11 cellular contexts compared by ENCODE assay signal in the genomic region with DNA sequence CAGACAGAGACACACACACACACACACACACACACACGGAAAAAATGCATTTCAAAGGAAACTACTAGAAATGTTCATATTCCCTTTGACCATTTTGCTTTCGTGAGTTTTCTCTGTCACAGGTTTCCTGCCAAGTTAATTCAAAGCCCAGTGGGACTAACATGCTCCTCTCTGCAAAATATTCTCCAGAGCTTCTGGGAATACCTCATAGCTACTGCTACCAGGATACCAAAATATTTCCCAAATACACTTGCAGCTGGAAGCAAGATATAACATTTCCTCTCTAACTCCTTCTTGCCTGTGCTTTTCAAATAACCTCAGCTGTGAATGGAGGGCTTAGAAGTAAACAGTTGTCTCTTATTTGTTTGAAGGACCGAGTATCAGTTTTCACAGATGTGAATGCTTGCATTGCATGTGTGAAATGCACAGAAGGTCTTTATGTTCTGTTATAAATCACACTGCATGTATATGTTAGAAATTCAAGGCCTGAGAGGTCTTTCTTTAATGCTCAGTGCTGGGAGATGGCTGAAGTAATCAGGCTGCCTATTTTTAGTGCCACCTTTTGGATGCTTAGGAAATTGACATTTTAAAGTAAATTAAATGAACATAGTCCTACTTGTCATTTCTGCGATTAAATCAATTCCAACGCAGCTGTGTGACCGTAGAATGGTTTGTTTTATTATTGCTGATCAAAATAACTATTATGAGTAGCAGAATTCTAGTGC. TPM values are rescaled to one million over a fixed set of nuclear protein-coding genes. Genes with fewer than 3 reads are reported as not detected.
DNase-seq lines count a peak whose midpoint lies in the region; ATAC-seq, FAIRE-seq and TF ChIP-seq lines count a peak whose summit lies in the region.
"Had no signal": no experiment of that assay in that cellular context is flagged by ENCODE, and none has a peak within 500 bp of the region (broad histone marks: within the 10 kb centered on the region; RNA-seq: fewer than 3 reads in every experiment).

No MANE protein-coding gene starts in this region.

- in situ Hi-C loops in GM12878 (cut with MboI), result no loop called here

- RAD21 ChIA-PET in GM12878 (lab: Charles Lee; ENCODE audit: unreplicated experiment), result no interaction called here

- H3K27me3 ChIP-seq in GM12878 (replicated peaks in 1 of 2; ENCODE audit: control insufficient read depth in 2 of 2, insufficient read depth in 2 of 2, low read length in 1 of 2) (no peaks in the 10 kb centered on the region), liver (ENCODE audit: control insufficient read depth in 4 of 4, insufficient read depth in 4 of 4, low read length in 3 of 4) (no peaks in the 10 kb centered on the region), ascending aorta (no peaks in the 10 kb centered on the region)

- SMC1A ChIA-PET in GM12878 (lab: Charles Lee; ENCODE audit: uncharacterized antibody, unreplicated experiment), result interaction anchor here (1.1 to 1.3 kb wide), 3 partner anchors 35 to 120 kb away, joined by 4 to 5 read pairs (median 4); no protein-coding TSS in a partner anchor

- FAIRE-seq in GM12878 (lab: Jason Lieb, UNC) (no peak), GM19239 (lab: Jason Lieb, UNC) (no peak)

- CTCF ChIA-PET in GM12878 (lab: Yijun Ruan, JAX), result interaction anchor here (0.7 to 2.0 kb wide), 4 partner anchors 89 to 157 kb away, joined by 3 to 12 read pairs (median 4); a partner anchor contains a TSS

- no peak for TF ChIP-seq EP300 in GM12878 (IDR thresholded peaks at IDR 0.05; ENCODE audit: borderline replicate concordance in 1 of 2, control insufficient read depth in 1 of 2, low read depth in 2 of 2, low read length in 2 of 2)

- peaks cover 64% of the 10 kb centered on the region for H3K36me3 Mint-ChIP-seq in effector memory CD8-positive, alpha-beta T cell (ENCODE audit: insufficient read depth)

- H3K27ac ChIP-seq in GM12878 (ENCODE audit: control insufficient read depth, insufficient read depth) (no peak overlapping the region), liver (ENCODE audit: low read depth in 1 of 2, low read length in 2 of 2) (no peak overlapping the region), ascending aorta (no peak overlapping the region)
- H3K27ac ChIP-seq: epithelial cell of prostate had no signal

- no peak for ATAC-seq in GM12878
- ATAC-seq in effector memory CD8-positive, alpha-beta T cell (replicated peaks), result no peak

- H3K9ac ChIP-seq in GM12878 (ENCODE audit: control insufficient read depth, insufficient read depth, low read length) (no peak overlapping the region), liver (ENCODE audit: low read depth in 1 of 2, low read length in 2 of 2) (no peak overlapping the region)

- no peak overlapping the region for H2AFZ ChIP-seq in GM12878 (ENCODE audit: control insufficient read depth, low read depth, low read length)

- DNase-seq in AG08396 (ENCODE audit: low spot score) (peak; percentile 11), HT-29 (ENCODE audit: low spot score) (peak; percentile 35), GM12878 (ENCODE audit: low read depth, low spot score) (no peak), ascending aorta (ENCODE audit: low spot score in 2 of 2) (no peak), SKM-1 treated with dmso at 0.1 percent for 144 hours (lab: John Stamatoyannopoulos, UW; ENCODE audit: unreplicated experiment) (no peak), GM19239 (ENCODE audit: insufficient read length, low spot score) (no peak)
- no peak for DNase-seq in effector memory CD8-positive, alpha-beta T cell
- DNase-seq: activated CD8-positive, alpha-beta memory T cell treated with anti-CD3 and anti-CD28 coated beads, Interleukin-2, amount 50 U/mL, for 4 hours; DMS79 had no signal

- no peaks in the 10 kb centered on the region for H3K79me2 ChIP-seq in GM12878 (ENCODE audit: control insufficient read depth, insufficient read depth, low read length)

- WGBS in GM12878 (ENCODE audit: insufficient coverage, insufficient replicate concordance, low lambda C conversion rate, missing lambda C conversion rate), result 96% methylated on average over 6 of the region's 6 CpGs
- 82% methylated on average over 6 of the region's 6 CpGs for WGBS in liver

- H4K20me1 ChIP-seq in GM12878 (ENCODE audit: control insufficient read depth, insufficient read depth), result no peaks in the 10 kb centered on the region

- TF ChIP-seq CTCF in GM12878 (IDR thresholded peaks at IDR 0.05 in 2 of 3, conservative IDR thresholded peaks at IDR 0.05 in 1 of 3; ENCODE audit: control insufficient read depth in 2 of 3, extremely low read depth in 1 of 3, insufficient read depth in 1 of 3, low read depth in 3 of 3, low read length in 3 of 3) (peak in 2 of 3 experiments; percentile 11 to 46; a peak in 3 of 6 replicates), liver (IDR thresholded peaks at IDR 0.05; ENCODE audit: low read depth, low read length, missing input control) (no peak), ascending aorta (IDR thresholded peaks at IDR 0.05) (no peak)

- H3K9me3 Mint-ChIP-seq in effector memory CD8-positive, alpha-beta T cell, result peaks cover 0 to 5% of the 10 kb centered on the region in 2 donors

- H3K4me1 ChIP-seq in GM12878 (ENCODE audit: control insufficient read depth, insufficient read depth, low read length) (no peaks in the 10 kb centered on the region), liver (ENCODE audit: control insufficient read depth in 4 of 4, insufficient read depth in 4 of 4, low read length in 3 of 4) (no peaks in the 10 kb centered on the region), ascending aorta (no peaks in the 10 kb centered on the region)

- H3K9me3 ChIP-seq in GM12878 (replicated peaks; ENCODE audit: control insufficient read depth, insufficient read depth, low read length) (peaks cover 7% of the 10 kb centered on the region; the same call in 2 of the 3 replicates), liver (ENCODE audit: control insufficient read depth in 4 of 4, low read length in 3 of 4) (peaks cover 5 to 10% (median 8%) of the 10 kb centered on the region in 4 donors), ascending aorta (peaks cover 10 to 13% of the 10 kb centered on the region in 2 donors)

- POLR2A ChIA-PET in GM12878 (lab: Charles Lee), result no interaction called here

- H3K4me3 ChIP-seq in GM12878, result no peak overlapping the region
- H3K4me3 ChIP-seq in liver (ENCODE audit: low read depth in 1 of 3, low read length in 3 of 3), result no peak overlapping the region
- no peak overlapping the region for H3K4me3 ChIP-seq in ascending aorta

- no peak overlapping the region for H3K4me3 Mint-ChIP-seq in effector memory CD8-positive, alpha-beta T cell

- no TSS peak for BruUV-seq in GM12878 (replicated peaks; lab: Mats Ljungman, UMichigan)

- H3K27ac Mint-ChIP-seq in effector memory CD8-positive, alpha-beta T cell, result no peak overlapping the region

- intact Hi-C loops in GM12878 (cut with micrococcal nuclease; ENCODE audit: unreplicated experiment), result loop anchor here (1.0 kb wide), 1 partner anchor 116 kb away; no protein-coding TSS in a partner anchor
- intact Hi-C loops in ascending aorta (cut with DNase I), result no loop called here

- peak; percentile 31; the same call in 1 of the 2 replicates for TF ChIP-seq RAD21 in GM12878 (IDR thresholded peaks at IDR 0.05; ENCODE audit: insufficient read depth, low read depth, low read length)
- peak; percentile 59 to 61 for TF ChIP-seq RAD21 in liver (IDR thresholded peaks at IDR 0.05)

- H3K4me2 ChIP-seq in GM12878 (ENCODE audit: control insufficient read depth, insufficient read depth), result no peak overlapping the region

- no peaks in the 10 kb centered on the region for H3K4me1 Mint-ChIP-seq in effector memory CD8-positive, alpha-beta T cell (ENCODE audit: low read depth in 2 of 2)

- no peaks in the 10 kb centered on the region for H3K27me3 Mint-ChIP-seq in effector memory CD8-positive, alpha-beta T cell

- no peak for TF ChIP-seq POLR2A in GM12878 (IDR thresholded peaks at IDR 0.05; ENCODE audit: low read depth, low read length)

- H3K36me3 ChIP-seq in GM12878 (ENCODE audit: control insufficient read depth in 2 of 2, insufficient read depth in 2 of 2, low read length in 1 of 2) (peaks cover 16 to 39% of the 10 kb centered on the region in 2 experiments), liver (ENCODE audit: control insufficient read depth in 4 of 4, insufficient read depth in 3 of 4, low read depth in 1 of 4, low read length in 3 of 4) (peaks cover 22 to 59% (median 45%) of the 10 kb centered on the region in 4 donors), ascending aorta (peaks cover 57 to 71% of the 10 kb centered on the region in 2 donors)

RNA-seq across cellular contexts. Expression of a gene that starts 8.7 kb away (rescaled TPM):
- total RNA-seq in HT-29 (2014; rRNA removed; shearing (Covaris generic)), result 0.13 and 0.83 TPM in 2 replicates
- total RNA-seq in GM12878 (2013; cell fraction: nucleolus; rRNA removed), result 0.84 and 1.7 TPM in 2 replicates
- total RNA-seq in GM12878 (2014; rRNA removed) (0.44 TPM in 1 of 2 replicates, not detected in the other), GM12878 (2014; rRNA removed; fragmentation: Illumina TruSeq; extraction: Trizol) (0.31 and 0.37 TPM in 2 replicates), GM12878 (2021) (0.41 TPM in 1 of 2 replicates, not detected in the other), liver (not detected), ascending aorta (not detected)
- polyA plus RNA-seq in GM12878 (2011; ENCODE audit: low read depth), result not detected
- polyA plus RNA-seq in GM12878 (2011; rRNA removed) (0.27 and 0.32 TPM in 2 replicates), GM12878 (2014; fragmentation: Illumina TruSeq; extraction: Trizol) (0.51 TPM in 1 of 2 replicates, not detected in the other), GM12878 (2014; fragmentation: Nextera tagmentation; extraction: Ambion mirVana) (under 1 TPM in 1 of 2 experiments, not detected in 1; 0.11 TPM), GM12878 (2014; rRNA removed) (0.15 and 0.33 TPM in 2 replicates), GM12878 (2016; fragmentation: Nextera tagmentation; extraction: Ambion mirVana) (not detected), liver (not detected)
- polyA plus RNA-seq in GM12878 (2011; cell fraction: cytosol; rRNA removed), result 0.17 and 0.19 TPM in 2 replicates
- 1.0 and 1.2 TPM in 2 replicates for polyA plus RNA-seq in GM12878 (2011; cell fraction: nucleus; rRNA removed)
- 0.25 and 1.2 TPM in 2 replicates for polyA plus RNA-seq in GM12878 (2012)
- polyA minus RNA-seq in GM12878 (2011; rRNA and poly(A)+ RNA removed), result 0.46 TPM in 1 of 2 replicates, not detected in the other
- not detected in 2 replicates for polyA minus RNA-seq in GM12878 (2011; cell fraction: cytosol; rRNA and poly(A)+ RNA removed)
- polyA minus RNA-seq in GM12878 (2011; cell fraction: nucleus; rRNA and poly(A)+ RNA removed), result 0.67 and 0.97 TPM in 2 replicates

RNA-seq across cellular contexts. Expression of a gene that starts 17.2 kb away (rescaled TPM):
- not detected in 2 replicates for total RNA-seq in HT-29 (2014; rRNA removed; shearing (Covaris generic))
- total RNA-seq in GM12878 (2013; cell fraction: nucleolus; rRNA removed), result not detected in 2 replicates
- 1.3 TPM in 1 of 2 replicates, not detected in the other for total RNA-seq in GM12878 (2014; rRNA removed)
- total RNA-seq in GM12878 (2014; rRNA removed; fragmentation: Illumina TruSeq; extraction: Trizol), result 0.22 and 0.28 TPM in 2 replicates
- 0.44 TPM in 1 of 2 replicates, not detected in the other for total RNA-seq in GM12878 (2021)
- polyA plus RNA-seq in GM12878 (2011; ENCODE audit: low read depth), result not detected
- polyA plus RNA-seq in GM12878 (2011; rRNA removed), result 0.27 and 0.38 TPM in 2 replicates
- 0.25 TPM in 1 of 2 replicates, not detected in the other for polyA plus RNA-seq in GM12878 (2011; cell fraction: cytosol; rRNA removed)
- polyA plus RNA-seq in GM12878 (2011; cell fraction: nucleus; rRNA removed), result 0.47 and 0.52 TPM in 2 replicates
- polyA plus RNA-seq in GM12878 (2012), result 0.61 TPM in 1 of 2 replicates, not detected in the other
- 0.38 TPM in 1 of 2 replicates, not detected in the other for polyA plus RNA-seq in GM12878 (2014; fragmentation: Illumina TruSeq; extraction: Trizol)
- polyA plus RNA-seq in GM12878 (2014; fragmentation: Nextera tagmentation; extraction: Ambion mirVana), result under 1 TPM; 0.61 to 0.77 TPM
- polyA plus RNA-seq in GM12878 (2014; rRNA removed), result not detected in 2 replicates
- under 1 TPM; 0.32 to 0.55 TPM for polyA plus RNA-seq in GM12878 (2016; fragmentation: Nextera tagmentation; extraction: Ambion mirVana)
- not detected in 2 replicates for polyA minus RNA-seq in GM12878 (2011; rRNA and poly(A)+ RNA removed)
- polyA minus RNA-seq in GM12878 (2011; cell fraction: cytosol; rRNA and poly(A)+ RNA removed), result not detected in 2 replicates
- polyA minus RNA-seq in GM12878 (2011; cell fraction: nucleus; rRNA and poly(A)+ RNA removed), result not detected in 2 replicates
- total RNA-seq in liver, result not detected
- under 1 TPM in 1 of 2 donors, not detected in 1; 0.38 TPM for polyA plus RNA-seq in liver
- not detected for total RNA-seq in ascending aorta

RNA-seq across cellular contexts. Expression of a gene that starts 47.4 kb away (rescaled TPM):
- 77.0 and 86.0 TPM in 2 replicates for total RNA-seq in HT-29 (2014; rRNA removed; shearing (Covaris generic))
- total RNA-seq in GM12878 (2013; cell fraction: nucleolus; rRNA removed), result 34.7 and 35.4 TPM in 2 replicates
- 71.2 and 73.9 TPM in 2 replicates for total RNA-seq in GM12878 (2014; rRNA removed)
- total RNA-seq in GM12878 (2014; rRNA removed; fragmentation: Illumina TruSeq; extraction: Trizol), result 65.1 and 66.2 TPM in 2 replicates
- total RNA-seq in GM12878 (2021), result 77.0 and 77.7 TPM in 2 replicates
- 28.1 TPM for polyA plus RNA-seq in GM12878 (2011; ENCODE audit: low read depth)
- polyA plus RNA-seq in GM12878 (2011; rRNA removed), result 86.5 and 100 TPM in 2 replicates
- polyA plus RNA-seq in GM12878 (2011; cell fraction: cytosol; rRNA removed), result 73.8 and 90.9 TPM in 2 replicates
- polyA plus RNA-seq in GM12878 (2011; cell fraction: nucleus; rRNA removed), result 56.3 and 61.4 TPM in 2 replicates
- 59.7 and 63.6 TPM in 2 replicates for polyA plus RNA-seq in GM12878 (2012)
- 61.5 and 79.2 TPM in 2 replicates for polyA plus RNA-seq in GM12878 (2014; fragmentation: Illumina TruSeq; extraction: Trizol)
- 100 to 1,000 TPM in 1 of 2 experiments, 10 to 100 TPM in 1; 99.3 to 133 TPM for polyA plus RNA-seq in GM12878 (2014; fragmentation: Nextera tagmentation; extraction: Ambion mirVana)
- 69.1 and 71.4 TPM in 2 replicates for polyA plus RNA-seq in GM12878 (2014; rRNA removed)
- 100 to 1,000 TPM; 124 TPM for polyA plus RNA-seq in GM12878 (2016; fragmentation: Nextera tagmentation; extraction: Ambion mirVana)
- polyA minus RNA-seq in GM12878 (2011; rRNA and poly(A)+ RNA removed), result 37.5 and 54.1 TPM in 2 replicates
- polyA minus RNA-seq in GM12878 (2011; cell fraction: cytosol; rRNA and poly(A)+ RNA removed), result 10.6 and 19.2 TPM in 2 replicates
- polyA minus RNA-seq in GM12878 (2011; cell fraction: nucleus; rRNA and poly(A)+ RNA removed), result 14.1 and 19.7 TPM in 2 replicates
- 10 to 100 TPM; 29.0 to 31.0 TPM for total RNA-seq in liver
- 10 to 100 TPM; 39.2 to 46.6 TPM for polyA plus RNA-seq in liver
- total RNA-seq in ascending aorta, result 54.5 TPM

Comparison
In these comparisons a context has a peak if more than half of its experiments do, and no peak if none do; other contexts are left out.
1. DNase-seq: peak in AG08396 (single experiment) and HT-29 (single experiment); none in GM12878 (single experiment), ascending aorta (0 of 2), effector memory CD8-positive, alpha-beta T cell (0 of 3), SKM-1 treated with dmso at 0.1 percent for 144 hours (single experiment) and GM19239 (single experiment).
2. CTCF ChIP-seq: peak in GM12878 (2 of 3); none in liver (single experiment) and ascending aorta (0 of 3).